Comparison of ENCODE assay signal across 10 cellular contexts in the genomic region with DNA sequence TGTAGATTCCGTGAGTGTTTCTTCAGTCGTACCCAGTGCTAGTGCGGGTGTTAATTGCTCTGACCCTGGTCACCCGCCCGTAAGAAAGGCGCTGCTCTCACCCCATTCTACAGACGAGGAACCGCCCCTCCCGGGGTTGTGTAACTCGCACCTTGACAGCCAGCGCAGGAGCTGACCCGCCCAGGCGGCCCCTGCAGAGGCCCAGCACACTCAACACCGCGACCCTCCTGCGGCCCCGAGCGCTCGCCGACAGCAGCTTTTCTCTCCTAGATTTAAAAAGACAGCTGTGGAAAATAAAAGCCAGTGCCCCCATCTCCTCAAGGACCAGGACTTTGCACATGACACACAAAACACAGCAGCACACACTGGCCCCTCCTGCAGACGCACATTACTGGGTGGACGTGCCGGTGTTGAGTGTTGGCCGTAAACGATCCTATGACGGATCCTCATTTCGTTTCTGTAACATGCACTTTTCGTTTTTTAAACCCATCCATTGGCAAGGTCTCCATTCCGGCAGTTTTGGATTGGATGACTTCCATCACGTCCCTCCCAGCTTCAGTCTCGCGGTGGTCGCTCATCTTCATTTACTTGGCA. TPM values are rescaled to one million over a fixed set of nuclear protein-coding genes. Genes with fewer than 3 reads are reported as not detected.
DNase-seq lines count a peak whose midpoint lies in the region; ATAC-seq, FAIRE-seq and TF ChIP-seq lines count a peak whose summit lies in the region.
"Had no signal": no experiment of that assay in that cellular context is flagged by ENCODE, and none has a peak within 500 bp of the region (broad histone marks: within the 10 kb centered on the region; RNA-seq: fewer than 3 reads in every experiment).

No MANE protein-coding gene starts in this region.

- peak overlapping the region; percentile 55 for H3K4me3 ChIP-seq in BLaER1
- peak overlapping the region; percentile 37 to 62 (median 48) for H3K4me3 ChIP-seq in keratinocyte (ENCODE audit: control insufficient read depth in 2 of 3, extremely low read depth in 1 of 3, insufficient read depth in 2 of 3, low read depth in 1 of 3, low read length in 3 of 3)

- FAIRE-seq in keratinocyte (lab: Jason Lieb, UNC): no peak

- H3K27me3 Mint-ChIP-seq in H9 (ENCODE audit: low read depth): peaks cover 68% of the 10 kb centered on the region

- no peak overlapping the region for H3K23ac ChIP-seq in H9 (ENCODE audit: insufficient read length, low read depth, low read length)

- H4K5ac ChIP-seq in H9 (ENCODE audit: insufficient read length, low read depth, low read length): no peak overlapping the region

- H4K20me1 ChIP-seq in BLaER1 (no peaks in the 10 kb centered on the region), H9 (ENCODE audit: control insufficient read depth, insufficient read depth, insufficient read length) (no peaks in the 10 kb centered on the region), keratinocyte (ENCODE audit: control insufficient read depth, extremely low read depth, insufficient read depth, low read length) (no peaks in the 10 kb centered on the region)

- H3K4me1 ChIP-seq in BLaER1 (peaks cover 77% of the 10 kb centered on the region), H9 (ENCODE audit: insufficient read depth, low read length) (peaks cover 3% of the 10 kb centered on the region; the same call in 1 of the 2 replicates), keratinocyte (ENCODE audit: control insufficient read depth, extremely low read depth, insufficient read depth, low read length) (peaks cover 8% of the 10 kb centered on the region)

- H3K9me3 Mint-ChIP-seq in H9: peaks cover 2 to 5% of the 10 kb centered on the region in 2 experiments; a peak in 2 of 5 replicates
- no peaks in the 10 kb centered on the region for H3K9me3 Mint-ChIP-seq in activated naive CD4-positive, alpha-beta T cell treated with anti-CD3 and anti-CD28 coated beads, Interleukin-2, amount 50 U/mL, for 72 hours

- H3K14ac ChIP-seq in H9 (ENCODE audit: insufficient read depth, low read length): no peak overlapping the region

- no peak overlapping the region for H3T11ph ChIP-seq in H9 (ENCODE audit: low read length)

- H2BK12ac ChIP-seq in H9 (ENCODE audit: insufficient read length, low read depth, low read length): no peak overlapping the region

- DNase-seq in H9: peak; percentile 76
- DNase-seq in activated naive CD4-positive, alpha-beta T cell treated with anti-CD3 and anti-CD28 coated beads, Interleukin-2, amount 50 U/mL, for 72 hours (ENCODE audit: low spot score in 2 of 2): no peak
- no peak for DNase-seq in keratinocyte (ENCODE audit: low read depth, low spot score)
- no peak for DNase-seq in NOMO-1 treated with DMSO at 0.1 percent for 48 hours (lab: John Stamatoyannopoulos, UW; ENCODE audit: unreplicated experiment)
- DNase-seq in SHP77 (lab: John Stamatoyannopoulos, UW): no peak
- no peak for DNase-seq in effector CD8-positive, alpha-beta T cell (lab: John Stamatoyannopoulos, UW)
- DNase-seq: activated gamma-delta T cell treated with Interleukin-2 at 50 U/mL for 16 hours had no signal

- H3K4me2 ChIP-seq in BLaER1: peak overlapping the region; percentile 76
- peak overlapping the region; percentile 89 for H3K4me2 ChIP-seq in H9 (ENCODE audit: insufficient read depth, insufficient read length, low read length)
- peak overlapping the region; percentile 81 for H3K4me2 ChIP-seq in keratinocyte (ENCODE audit: control insufficient read depth, extremely low read depth, insufficient read depth, low read depth, low read length)

- H3K23me2 ChIP-seq in H9 (ENCODE audit: insufficient read length, low read depth, low read length, poor library complexity, severe bottlenecking): peaks cover 15% of the 10 kb centered on the region

- no peak overlapping the region for H3K4ac ChIP-seq in H9 (ENCODE audit: low read depth, low read length)

- H3K27ac Mint-ChIP-seq in H9: no peak overlapping the region
- H3K27ac Mint-ChIP-seq in activated naive CD4-positive, alpha-beta T cell treated with anti-CD3 and anti-CD28 coated beads, Interleukin-2, amount 50 U/mL, for 72 hours: peak overlapping the region; percentile 44 to 53

- H2BK20ac ChIP-seq in H9 (ENCODE audit: low read depth, low read length, poor library complexity, severe bottlenecking): no peak overlapping the region

- H3K79me1 ChIP-seq in H9 (ENCODE audit: insufficient read depth, low read depth, low read length, poor library complexity, severe bottlenecking): no peaks in the 10 kb centered on the region

- peak overlapping the region; percentile 1 for H2AFZ ChIP-seq in H9 (ENCODE audit: low read length)
- peak overlapping the region; percentile 87 for H2AFZ ChIP-seq in keratinocyte (ENCODE audit: control insufficient read depth, low read length)

- H3K9ac ChIP-seq in BLaER1 (no peak overlapping the region), H9 (ENCODE audit: extremely low read depth, insufficient read length, low read length) (no peak overlapping the region), keratinocyte (ENCODE audit: control insufficient read depth, extremely low read depth, insufficient read depth, low read length) (no peak overlapping the region)

- no peak overlapping the region for H4K8ac ChIP-seq in H9 (replicated peaks; ENCODE audit: insufficient read length, low read depth, low read length)

- H3K9me3 ChIP-seq in BLaER1 (0 out of 2 replicates have a peak, but pooled peaks cover 6% of the 10 kb centered on the region), H9 (ENCODE audit: control insufficient read depth, low read depth, low read length) (no peaks in the 10 kb centered on the region), keratinocyte (ENCODE audit: control insufficient read depth, low read depth, low read length) (no peaks in the 10 kb centered on the region)

- no peaks in the 10 kb centered on the region for H3K27me3 ChIP-seq in BLaER1
- peaks cover 10% of the 10 kb centered on the region for H3K27me3 ChIP-seq in H9 (ENCODE audit: insufficient read depth, low read length)
- no peaks in the 10 kb centered on the region for H3K27me3 ChIP-seq in keratinocyte (ENCODE audit: control insufficient read depth, extremely low read depth, insufficient read depth, low read length)

- no peak overlapping the region for H3K56ac ChIP-seq in H9 (ENCODE audit: insufficient read length, low read depth, low read length)

- TF ChIP-seq CTCF in H9 (conservative IDR thresholded peaks at IDR 0.05) (no peak), keratinocyte (optimal IDR thresholded peaks at IDR 0.05 in 1 of 3, IDR thresholded peaks at IDR 0.05 in 1 of 3, conservative IDR thresholded peaks at IDR 0.05 in 1 of 3; ENCODE audit: extremely low read depth in 1 of 3, insufficient read depth in 2 of 3, low read length in 3 of 3) (no peak)

- H2AK5ac ChIP-seq in H9 (ENCODE audit: insufficient read length, low read length): no peak overlapping the region

- peaks cover 29 to 35% of the 10 kb centered on the region in 2 experiments for H3K4me1 Mint-ChIP-seq in H9

- H4K91ac ChIP-seq in H9 (ENCODE audit: insufficient read length, low read depth, low read length): no peak overlapping the region

- H2BK5ac ChIP-seq in H9 (ENCODE audit: insufficient read length, low read length): no peak overlapping the region

- H3K9me1 ChIP-seq in keratinocyte (ENCODE audit: control insufficient read depth, extremely low read depth, insufficient read depth, low read length): no peaks in the 10 kb centered on the region

- no peak overlapping the region for H2BK15ac ChIP-seq in H9 (ENCODE audit: low read depth, low read length)

- WGBS in H9 (ENCODE audit: extremely low coverage, insufficient read length, low lambda C conversion rate): no CpG with 5 or more reads among the region's 33 CpGs

- no peaks in the 10 kb centered on the region; a peak in 1 of 7 replicates for H3K36me3 Mint-ChIP-seq in H9 (ENCODE audit: insufficient read depth in 1 of 3, low read depth in 3 of 3)
- peaks cover 6 to 22% of the 10 kb centered on the region in 2 donors for H3K36me3 Mint-ChIP-seq in activated naive CD4-positive, alpha-beta T cell treated with anti-CD3 and anti-CD28 coated beads, Interleukin-2, amount 50 U/mL, for 72 hours

- dilution Hi-C loops in keratinocyte (cut with MboI; ENCODE audit: extremely low pct_ligation_motif_present, low sequenced_read_pairs): no loop called here

- H2BK120ac ChIP-seq in H9 (ENCODE audit: low read depth, low read length, poor library complexity, severe bottlenecking): no peak overlapping the region

- no peak overlapping the region for H3K18ac ChIP-seq in H9 (ENCODE audit: insufficient read length, low read depth, low read length)

- H3K79me2 ChIP-seq in H9 (ENCODE audit: insufficient read depth, low read length) (no peaks in the 10 kb centered on the region), keratinocyte (ENCODE audit: control insufficient read depth, insufficient read depth, low read length) (no peaks in the 10 kb centered on the region)

- no peaks in the 10 kb centered on the region for H3K36me3 ChIP-seq in BLaER1
- H3K36me3 ChIP-seq in keratinocyte (ENCODE audit: control insufficient read depth in 2 of 2, extremely low read depth in 1 of 2, insufficient read depth in 2 of 2, low read length in 2 of 2): no peaks in the 10 kb centered on the region

- no peak for ATAC-seq in activated naive CD4-positive, alpha-beta T cell treated with anti-CD3 and anti-CD28 coated beads, Interleukin-2, amount 50 U/mL, for 72 hours
- ATAC-seq in GM21723 (IDR thresholded peaks at IDR 0.05; ENCODE audit: unreplicated experiment): no peak

- H3K4me3 Mint-ChIP-seq in H9: peak overlapping the region; percentile 69 to 93

- H3K27ac ChIP-seq in BLaER1: no peak overlapping the region
- H3K27ac ChIP-seq in H9 (ENCODE audit: insufficient read length, low read depth, low read length): no peak overlapping the region
- no peak overlapping the region for H3K27ac ChIP-seq in keratinocyte (ENCODE audit: control insufficient read depth, insufficient read depth, low read length)

RNA-seq across cellular contexts. Expression of a gene that starts 22.9 kb away (rescaled TPM):
- total RNA-seq in H9 (2021): not detected in 2 replicates
- not detected for total RNA-seq in activated naive CD4-positive, alpha-beta T cell treated with anti-CD3 and anti-CD28 coated beads, Interleukin-2, amount 50 U/mL, for 72 hours
- not detected in 3 replicates for polyA plus RNA-seq in keratinocyte
- not detected for polyA plus RNA-seq in keratinocyte (2011; ENCODE audit: low read depth)
- polyA plus RNA-seq in keratinocyte (2011; cell fraction: cytosol; rRNA removed): not detected in 2 replicates
- not detected in 2 replicates for polyA plus RNA-seq in keratinocyte (2011; cell fraction: nucleus; rRNA removed)
- not detected in 2 replicates for polyA plus RNA-seq in keratinocyte (2012; ENCODE audit: low replicate concordance)
- not detected in 3 replicates for polyA minus RNA-seq in keratinocyte
- polyA minus RNA-seq in keratinocyte (2011; cell fraction: cytosol; rRNA and poly(A)+ RNA removed): not detected
- not detected in 2 replicates for polyA minus RNA-seq in keratinocyte (2011; cell fraction: nucleus; rRNA and poly(A)+ RNA removed)
- total RNA-seq: liver had no signal
- polyA plus RNA-seq: liver had no signal

RNA-seq across cellular contexts. Expression of a gene that starts 34.7 kb away (rescaled TPM):
- not detected in 2 replicates for total RNA-seq in H9 (2021)
- 1 to 10 TPM; 4.8 to 7.0 TPM for total RNA-seq in activated naive CD4-positive, alpha-beta T cell treated with anti-CD3 and anti-CD28 coated beads, Interleukin-2, amount 50 U/mL, for 72 hours
- polyA plus RNA-seq in keratinocyte: 21.7 to 27.6 TPM (median 22.4 TPM) in 3 replicates
- 8.8 TPM for polyA plus RNA-seq in keratinocyte (2011; ENCODE audit: low read depth)
- 20.1 and 22.0 TPM in 2 replicates for polyA plus RNA-seq in keratinocyte (2011; cell fraction: cytosol; rRNA removed)
- 28.5 and 29.7 TPM in 2 replicates for polyA plus RNA-seq in keratinocyte (2011; cell fraction: nucleus; rRNA removed)
- polyA plus RNA-seq in keratinocyte (2012; ENCODE audit: low replicate concordance): 16.7 and 25.6 TPM in 2 replicates
- polyA minus RNA-seq in keratinocyte: 7.2 to 10.6 TPM (median 8.1 TPM) in 3 replicates
- polyA minus RNA-seq in keratinocyte (2011; cell fraction: cytosol; rRNA and poly(A)+ RNA removed): 15.7 TPM
- 7.7 and 9.9 TPM in 2 replicates for polyA minus RNA-seq in keratinocyte (2011; cell fraction: nucleus; rRNA and poly(A)+ RNA removed)

RNA-seq across cellular contexts. Expression of a gene that starts 39.4 kb away (rescaled TPM):
- not detected in 2 replicates for total RNA-seq in H9 (2021)
- not detected for total RNA-seq in activated naive CD4-positive, alpha-beta T cell treated with anti-CD3 and anti-CD28 coated beads, Interleukin-2, amount 50 U/mL, for 72 hours
- not detected in 3 replicates for polyA plus RNA-seq in keratinocyte
- polyA plus RNA-seq in keratinocyte (2011; ENCODE audit: low read depth): not detected
- not detected in 2 replicates for polyA plus RNA-seq in keratinocyte (2011; cell fraction: cytosol; rRNA removed)
- not detected in 2 replicates for polyA plus RNA-seq in keratinocyte (2011; cell fraction: nucleus; rRNA removed)
- polyA plus RNA-seq in keratinocyte (2012; ENCODE audit: low replicate concordance): not detected in 2 replicates
- polyA minus RNA-seq in keratinocyte: not detected in 3 replicates
- polyA minus RNA-seq in keratinocyte (2011; cell fraction: cytosol; rRNA and poly(A)+ RNA removed): not detected
- polyA minus RNA-seq in keratinocyte (2011; cell fraction: nucleus; rRNA and poly(A)+ RNA removed): not detected in 2 replicates
- total RNA-seq: liver had no signal
- polyA plus RNA-seq: liver had no signal

RNA-seq across cellular contexts. Expression of a gene that starts 52.7 kb away (rescaled TPM):
- 33.5 and 34.2 TPM in 2 replicates for total RNA-seq in H9 (2021)
- total RNA-seq in activated naive CD4-positive, alpha-beta T cell treated with anti-CD3 and anti-CD28 coated beads, Interleukin-2, amount 50 U/mL, for 72 hours: 10 to 100 TPM; 33.1 to 36.4 TPM
- polyA plus RNA-seq in keratinocyte: 11.8 to 14.1 TPM (median 13.4 TPM) in 3 replicates
- polyA plus RNA-seq in keratinocyte (2011; ENCODE audit: low read depth): 6.8 TPM
- 9.2 and 12.8 TPM in 2 replicates for polyA plus RNA-seq in keratinocyte (2011; cell fraction: cytosol; rRNA removed)
- polyA plus RNA-seq in keratinocyte (2011; cell fraction: nucleus; rRNA removed): 40.3 and 44.3 TPM in 2 replicates
- 12.2 and 19.8 TPM in 2 replicates for polyA plus RNA-seq in keratinocyte (2012; ENCODE audit: low replicate concordance)
- polyA minus RNA-seq in keratinocyte: 5.2 to 10.3 TPM (median 5.3 TPM) in 3 replicates
- 12.5 TPM for polyA minus RNA-seq in keratinocyte (2011; cell fraction: cytosol; rRNA and poly(A)+ RNA removed)
- 11.0 and 11.1 TPM in 2 replicates for polyA minus RNA-seq in keratinocyte (2011; cell fraction: nucleus; rRNA and poly(A)+ RNA removed)

Comparison
In these comparisons a context has a peak if more than half of its experiments do, and no peak if none do; other contexts are left out.
1. H3K27ac Mint-ChIP-seq: peak in activated naive CD4-positive, alpha-beta T cell treated with anti-CD3 and anti-CD28 coated beads, Interleukin-2, amount 50 U/mL, for 72 hours (2 of 2); none in H9 (0 of 3).
2. Peak in every context shown above with its lines, with median percentiles within 50 percentile points of each other: H3K4me2 ChIP-seq.